1 cellular context compared by ENCODE assay signal in the genomic region with DNA sequence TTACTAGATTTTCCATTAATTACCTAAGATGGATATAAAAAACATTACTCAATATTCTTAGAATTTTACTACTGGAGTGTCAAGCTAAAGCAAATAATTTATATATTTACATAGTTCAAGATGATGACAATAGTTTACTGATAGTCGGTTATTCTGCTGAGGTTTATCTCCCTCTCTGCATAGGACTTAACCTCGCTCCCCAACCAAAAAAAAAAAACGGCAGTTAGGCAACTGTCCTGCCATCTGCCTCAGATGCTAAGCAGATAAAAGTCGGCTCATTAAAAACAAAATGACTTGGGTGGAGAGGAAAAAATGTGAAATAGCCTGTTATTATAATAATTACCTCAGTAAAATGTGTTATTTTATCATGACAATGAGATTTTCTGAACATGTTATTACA.
TF ChIP-seq lines count a peak whose summit lies in the region.

No MANE protein-coding gene starts in this region.

TF ChIP-seq in K562, 482 proteins besides CTCF, POLR2A, EP300 and RAD21 (continued from another document):
- TF ChIP-seq ELK1 (CRISPR knock-in tag; IDR thresholded peaks at IDR 0.05) (no peak), FOXA1 (IDR thresholded peaks at IDR 0.05; ENCODE audit: borderline replicate concordance) (no peak), KLF6 (CRISPR knock-in tag; IDR thresholded peaks at IDR 0.05; ENCODE audit: borderline replicate concordance) (no peak), SRSF9 (IDR thresholded peaks at IDR 0.05; ENCODE audit: borderline replicate concordance, low read depth, low read length) (no peak), CBFA2T3 (IDR thresholded peaks at IDR 0.05) (peak; percentile 39; the same call in 1 of the 2 replicates), TARDBP (IDR thresholded peaks at IDR 0.05) (no peak), CEBPG (CRISPR knock-in tag; IDR thresholded peaks at IDR 0.05) (no peak), CEBPG (tag; conservative IDR thresholded peaks at IDR 0.05 in 1 of 2, IDR thresholded peaks at IDR 0.05 in 1 of 2) (0 out of 4 replicates have a peak, but pooled peaks of 1 of the 2 experiments have one; percentile 17)
- TF ChIP-seq, protein P1, sequence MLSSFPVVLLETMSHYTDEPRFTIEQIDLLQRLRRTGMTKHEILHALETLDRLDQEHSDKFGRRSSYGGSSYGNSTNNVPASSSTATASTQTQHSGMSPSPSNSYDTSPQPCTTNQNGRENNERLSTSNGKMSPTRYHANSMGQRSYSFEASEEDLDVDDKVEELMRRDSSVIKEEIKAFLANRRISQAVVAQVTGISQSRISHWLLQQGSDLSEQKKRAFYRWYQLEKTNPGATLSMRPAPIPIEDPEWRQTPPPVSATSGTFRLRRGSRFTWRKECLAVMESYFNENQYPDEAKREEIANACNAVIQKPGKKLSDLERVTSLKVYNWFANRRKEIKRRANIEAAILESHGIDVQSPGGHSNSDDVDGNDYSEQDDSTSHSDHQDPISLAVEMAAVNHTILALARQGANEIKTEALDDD (IDR thresholded peaks at IDR 0.05), result 0 out of 2 replicates have a peak, but pooled peaks have one; percentile 24
